1 cellular context compared by ENCODE assay signal in the genomic region with DNA sequence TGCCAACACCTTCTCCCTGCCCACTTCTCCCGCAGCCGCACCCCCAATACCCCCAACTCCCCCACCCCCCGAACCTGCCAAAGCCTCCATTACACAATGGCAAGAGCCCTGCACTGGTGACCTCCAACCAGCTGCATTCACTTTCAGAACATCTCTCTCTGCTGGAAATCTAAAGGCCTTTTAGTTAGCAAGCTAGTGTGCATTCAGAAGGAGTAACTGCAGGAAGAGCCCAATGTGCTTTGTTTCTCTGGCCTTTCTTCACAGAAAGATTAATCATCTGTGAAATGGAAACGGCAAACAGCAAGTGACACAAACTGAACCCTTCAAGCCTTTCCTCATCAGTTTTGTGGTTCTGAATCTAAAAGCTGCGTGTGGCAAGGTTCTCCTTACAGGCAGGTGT.
A peak's percentile ranks its signal among the peaks of the same experiment; 100 is the strongest.
TF ChIP-seq lines count a peak whose summit lies in the region.

No MANE protein-coding gene starts in this region.

TF ChIP-seq in GM23338, 12 proteins besides CTCF, POLR2A, EP300 and RAD21 (continued from another document):
- TF ChIP-seq ETS1 (IDR thresholded peaks at IDR 0.05) = no peak
- TF ChIP-seq ZNF331 (CRISPR knock-in tag; IDR thresholded peaks at IDR 0.05; ENCODE audit: low read depth) = no peak
- no peak for TF ChIP-seq STAT1 (IDR thresholded peaks at IDR 0.05; ENCODE audit: unreplicated experiment)
- TF ChIP-seq, protein P1, sequence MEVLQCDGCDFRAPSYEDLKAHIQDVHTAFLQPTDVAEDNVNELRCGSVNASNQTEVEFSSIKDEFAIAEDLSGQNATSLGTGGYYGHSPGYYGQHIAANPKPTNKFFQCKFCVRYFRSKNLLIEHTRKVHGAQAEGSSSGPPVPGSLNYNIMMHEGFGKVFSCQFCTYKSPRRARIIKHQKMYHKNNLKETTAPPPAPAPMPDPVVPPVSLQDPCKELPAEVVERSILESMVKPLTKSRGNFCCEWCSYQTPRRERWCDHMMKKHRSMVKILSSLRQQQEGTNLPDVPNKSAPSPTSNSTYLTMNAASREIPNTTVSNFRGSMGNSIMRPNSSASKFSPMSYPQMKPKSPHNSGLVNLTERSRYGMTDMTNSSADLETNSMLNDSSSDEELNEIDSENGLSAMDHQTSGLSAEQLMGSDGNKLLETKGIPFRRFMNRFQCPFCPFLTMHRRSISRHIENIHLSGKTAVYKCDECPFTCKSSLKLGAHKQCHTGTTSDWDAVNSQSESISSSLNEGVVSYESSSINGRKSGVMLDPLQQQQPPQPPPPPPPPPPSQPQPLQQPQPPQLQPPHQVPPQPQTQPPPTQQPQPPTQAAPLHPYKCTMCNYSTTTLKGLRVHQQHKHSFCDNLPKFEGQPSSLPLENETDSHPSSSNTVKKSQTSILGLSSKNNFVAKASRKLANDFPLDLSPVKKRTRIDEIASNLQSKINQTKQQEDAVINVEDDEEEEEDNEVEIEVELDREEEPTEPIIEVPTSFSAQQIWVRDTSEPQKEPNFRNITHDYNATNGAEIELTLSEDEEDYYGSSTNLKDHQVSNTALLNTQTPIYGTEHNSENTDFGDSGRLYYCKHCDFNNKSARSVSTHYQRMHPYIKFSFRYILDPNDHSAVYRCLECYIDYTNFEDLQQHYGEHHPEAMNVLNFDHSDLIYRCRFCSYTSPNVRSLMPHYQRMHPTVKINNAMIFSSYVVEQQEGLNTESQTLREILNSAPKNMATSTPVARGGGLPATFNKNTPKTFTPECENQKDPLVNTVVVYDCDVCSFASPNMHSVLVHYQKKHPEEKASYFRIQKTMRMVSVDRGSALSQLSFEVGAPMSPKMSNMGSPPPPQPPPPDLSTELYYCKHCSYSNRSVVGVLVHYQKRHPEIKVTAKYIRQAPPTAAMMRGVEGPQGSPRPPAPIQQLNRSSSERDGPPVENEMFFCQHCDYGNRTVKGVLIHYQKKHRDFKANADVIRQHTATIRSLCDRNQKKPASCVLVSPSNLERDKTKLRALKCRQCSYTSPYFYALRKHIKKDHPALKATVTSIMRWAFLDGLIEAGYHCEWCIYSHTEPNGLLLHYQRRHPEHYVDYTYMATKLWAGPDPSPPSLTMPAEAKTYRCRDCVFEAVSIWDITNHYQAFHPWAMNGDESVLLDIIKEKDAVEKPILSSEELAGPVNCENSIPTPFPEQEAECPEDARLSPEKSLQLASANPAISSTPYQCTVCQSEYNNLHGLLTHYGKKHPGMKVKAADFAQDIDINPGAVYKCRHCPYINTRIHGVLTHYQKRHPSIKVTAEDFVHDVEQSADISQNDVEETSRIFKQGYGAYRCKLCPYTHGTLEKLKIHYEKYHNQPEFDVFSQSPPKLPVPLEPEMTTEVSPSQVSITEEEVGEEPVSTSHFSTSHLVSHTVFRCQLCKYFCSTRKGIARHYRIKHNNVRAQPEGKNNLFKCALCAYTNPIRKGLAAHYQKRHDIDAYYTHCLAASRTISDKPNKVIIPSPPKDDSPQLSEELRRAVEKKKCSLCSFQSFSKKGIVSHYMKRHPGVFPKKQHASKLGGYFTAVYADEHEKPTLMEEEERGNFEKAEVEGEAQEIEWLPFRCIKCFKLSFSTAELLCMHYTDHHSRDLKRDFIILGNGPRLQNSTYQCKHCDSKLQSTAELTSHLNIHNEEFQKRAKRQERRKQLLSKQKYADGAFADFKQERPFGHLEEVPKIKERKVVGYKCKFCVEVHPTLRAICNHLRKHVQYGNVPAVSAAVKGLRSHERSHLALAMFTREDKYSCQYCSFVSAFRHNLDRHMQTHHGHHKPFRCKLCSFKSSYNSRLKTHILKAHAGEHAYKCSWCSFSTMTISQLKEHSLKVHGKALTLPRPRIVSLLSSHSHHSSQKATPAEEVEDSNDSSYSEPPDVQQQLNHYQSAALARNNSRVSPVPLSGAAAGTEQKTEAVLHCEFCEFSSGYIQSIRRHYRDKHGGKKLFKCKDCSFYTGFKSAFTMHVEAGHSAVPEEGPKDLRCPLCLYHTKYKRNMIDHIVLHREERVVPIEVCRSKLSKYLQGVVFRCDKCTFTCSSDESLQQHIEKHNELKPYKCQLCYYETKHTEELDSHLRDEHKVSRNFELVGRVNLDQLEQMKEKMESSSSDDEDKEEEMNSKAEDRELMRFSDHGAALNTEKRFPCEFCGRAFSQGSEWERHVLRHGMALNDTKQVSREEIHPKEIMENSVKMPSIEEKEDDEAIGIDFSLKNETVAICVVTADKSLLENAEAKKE (CRISPR knock-in tag; IDR thresholded peaks at IDR 0.05) = peak; percentile 80; the same call in 1 of the 2 replicates
- peak; percentile 76 for TF ChIP-seq NANOG (IDR thresholded peaks at IDR 0.05; ENCODE audit: borderline replicate concordance)
- TF ChIP-seq EZH2 (IDR thresholded peaks at IDR 0.05; ENCODE audit: low read depth, unreplicated experiment) = no peak
- no peak for TF ChIP-seq JUNB (IDR thresholded peaks at IDR 0.05; ENCODE audit: unreplicated experiment)
TF ChIP-seq in GM23338: peak in this region for 2.
